ENCODE assay signal across 12 cellular contexts in genomic region chr18:55401275-55401620, GRCh38.
DNase-seq lines count a peak whose midpoint lies in the region; ATAC-seq and TF ChIP-seq lines count a peak whose summit lies in the region.
"Had no signal": no experiment of that assay in that cellular context is flagged by ENCODE, and none has a peak within 500 bp of the region (broad histone marks: within the 10 kb centered on the region; RNA-seq: fewer than 3 reads in every experiment).

No MANE protein-coding gene starts in this region.

- H3K4me3 ChIP-seq in fibroblast of lung (replicated peaks in 1 of 4; ENCODE audit: control extremely low read depth in 1 of 4, insufficient read depth in 1 of 4, low read depth in 3 of 4, low read length in 4 of 4) (peak overlapping the region; percentile 43 to 50 (median 45)), upper lobe of right lung (peak overlapping the region; percentile 41)
- H3K4me3 ChIP-seq: K562 had no signal

- H3K4me1 ChIP-seq in fibroblast of lung (ENCODE audit: control insufficient read depth, extremely low read depth, insufficient read depth, low read length) (peaks cover 16% of the 10 kb centered on the region), upper lobe of right lung (peaks cover 16% of the 10 kb centered on the region)

- no peak overlapping the region for H3K9ac ChIP-seq in fibroblast of lung (ENCODE audit: insufficient read depth, low read length)

- H3K27me3 ChIP-seq in fibroblast of lung (ENCODE audit: control insufficient read depth, insufficient read depth, low read length): no peaks in the 10 kb centered on the region
- no peaks in the 10 kb centered on the region for H3K27me3 ChIP-seq in upper lobe of right lung

- peak overlapping the region; percentile 65 for H3K4me2 ChIP-seq in fibroblast of lung (ENCODE audit: extremely low read depth, insufficient read depth, low read length)

- H3K9me3 ChIP-seq in fibroblast of lung (ENCODE audit: control insufficient read depth, insufficient read depth, low read depth, low read length) (no peaks in the 10 kb centered on the region), upper lobe of right lung (no peaks in the 10 kb centered on the region)

- no peak overlapping the region for H2AFZ ChIP-seq in fibroblast of lung (ENCODE audit: low read length)

- ATAC-seq in Right ventricle myocardium inferior: peak; percentile 2
- no peak for ATAC-seq in left cardiac atrium
- peak; percentile 26 for ATAC-seq in omental fat pad (ENCODE audit: low FRiP score)
- ATAC-seq in upper lobe of right lung: no peak
- no peak for ATAC-seq in GM18907 (IDR thresholded peaks at IDR 0.05; ENCODE audit: unreplicated experiment)
- no peak for ATAC-seq in GM19351 (IDR thresholded peaks at IDR 0.05; ENCODE audit: unreplicated experiment)
- ATAC-seq in GM21526 (IDR thresholded peaks at IDR 0.05; ENCODE audit: low FRiP score, unreplicated experiment): no peak
- ATAC-seq: K562 had no signal

- DNase-seq in Right ventricle myocardium inferior (ENCODE audit: missing footprints): no peak
- no peak for DNase-seq in left cardiac atrium
- peak; percentile 39 to 50 for DNase-seq in fibroblast of lung (ENCODE audit: low read depth in 2 of 2)
- DNase-seq in omental fat pad (ENCODE audit: low spot score): no peak
- no peak for DNase-seq in upper lobe of right lung
- DNase-seq: 8988T, NCI-H446 treated with DMSO at 0.1 percent for 48 hours, SW 1271 had no signal

- intact Hi-C loops in Right ventricle myocardium inferior (cut with DNase I): loop anchor here (5.0 kb wide), 5 partner anchors 59 to 376 kb away; partner anchors contain the start of gene TCF4
- intact Hi-C loops in left cardiac atrium (cut with DNase I): loop anchor here in 1 of 2 donors (10.0 kb wide), 1 partner anchor 56 kb away; no protein-coding TSS in a partner anchor
- intact Hi-C loops in upper lobe of right lung (cut with DNase I): no loop called here

- H3K79me2 ChIP-seq in fibroblast of lung (ENCODE audit: control insufficient read depth, insufficient read depth, low read length): peaks cover 12% of the 10 kb centered on the region

- no peaks in the 10 kb centered on the region for H3K36me3 ChIP-seq in fibroblast of lung (ENCODE audit: control insufficient read depth, insufficient read depth, low read length)
- no peaks in the 10 kb centered on the region for H3K36me3 ChIP-seq in upper lobe of right lung

- H3K27ac ChIP-seq in fibroblast of lung (ENCODE audit: insufficient read depth, low read length): peak overlapping the region; percentile 70
- peak overlapping the region; percentile 69 for H3K27ac ChIP-seq in upper lobe of right lung

- no peak for TF ChIP-seq CTCF in fibroblast of lung (conservative IDR thresholded peaks at IDR 0.05 in 1 of 2, IDR thresholded peaks at IDR 0.05 in 1 of 2; ENCODE audit: low read depth in 1 of 2, low read length in 2 of 2)
- no peak for TF ChIP-seq CTCF in omental fat pad (IDR thresholded peaks at IDR 0.05)
- no peak for TF ChIP-seq CTCF in upper lobe of right lung (IDR thresholded peaks at IDR 0.05)

- H4K20me1 ChIP-seq in fibroblast of lung (ENCODE audit: control insufficient read depth, extremely low read depth, insufficient read depth, low read length): no peaks in the 10 kb centered on the region

Comparison
In these comparisons a context has a peak if more than half of its experiments do, and no peak if none do; other contexts are left out.
1. ATAC-seq: peak in Right ventricle myocardium inferior (single experiment) and omental fat pad (single experiment); none in left cardiac atrium (0 of 2), upper lobe of right lung (single experiment), GM18907 (single experiment), GM19351 (single experiment) and GM21526 (single experiment).
2. DNase-seq: peak in fibroblast of lung (2 of 2); none in Right ventricle myocardium inferior (single experiment), left cardiac atrium (single experiment), omental fat pad (single experiment) and upper lobe of right lung (single experiment).